ENCODE assay signal across 10 cellular contexts in the genomic region with DNA sequence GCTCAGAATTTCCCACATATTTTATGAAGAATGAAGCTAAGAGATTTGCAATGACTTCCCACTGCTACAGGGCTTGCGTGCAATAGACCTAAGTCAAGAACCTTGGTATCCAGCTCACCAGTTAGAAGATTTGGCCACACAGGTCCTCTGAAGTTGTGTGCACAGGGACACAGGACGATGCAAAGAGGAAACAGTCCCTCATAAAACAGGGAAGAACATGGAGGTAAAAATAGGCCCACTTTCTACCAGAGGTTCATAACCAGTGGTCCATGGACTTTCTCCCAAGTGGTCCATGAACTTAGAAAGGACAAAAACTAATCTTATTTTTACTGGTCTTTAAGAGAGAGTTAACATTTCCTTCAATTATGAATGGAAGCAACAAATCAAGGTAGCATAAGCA. TPM values are rescaled to one million over a fixed set of nuclear protein-coding genes. Genes with fewer than 3 reads are reported as not detected.
DNase-seq lines count a peak whose midpoint lies in the region; ATAC-seq and TF ChIP-seq lines count a peak whose summit lies in the region.
"Had no signal": no experiment of that assay in that cellular context is flagged by ENCODE, and none has a peak within 500 bp of the region (broad histone marks: within the 10 kb centered on the region; RNA-seq: fewer than 3 reads in every experiment).

No MANE protein-coding gene starts in this region.

- H3K4me1 Mint-ChIP-seq in CD4-positive, CD25-positive, alpha-beta regulatory T cell = peaks cover 11 to 50% (median 27%) of the 10 kb centered on the region in 4 donors

- peaks cover 0 to 4% (median 0%) of the 10 kb centered on the region in 7 donors for H3K9me3 Mint-ChIP-seq in CD4-positive, CD25-positive, alpha-beta regulatory T cell

- H2AFZ ChIP-seq in KMS-11 (ENCODE audit: low read depth) = no peak overlapping the region
- H2AFZ ChIP-seq in neural cell (ENCODE audit: low read depth, low read length) = no peak overlapping the region

- H3K27ac Mint-ChIP-seq in CD4-positive, CD25-positive, alpha-beta regulatory T cell = peak overlapping the region in 1 of 3 donors; percentile 83

- no peak for DNase-seq in CD4-positive, CD25-positive, alpha-beta regulatory T cell
- DNase-seq in coronary artery (ENCODE audit: low spot score) (no peak), thyroid gland (no peak), 8988T (no peak), NCI-H2029 (lab: John Stamatoyannopoulos, UW) (no peak)
- no peak for DNase-seq in effector CD8-positive, alpha-beta T cell (lab: John Stamatoyannopoulos, UW)
- DNase-seq: activated CD4-positive, CD25-positive, alpha-beta regulatory T cell; NCI-H1436 had no signal

- H4K20me1 ChIP-seq in KMS-11 (ENCODE audit: insufficient read depth) = no peaks in the 10 kb centered on the region
- no peaks in the 10 kb centered on the region for H4K20me1 ChIP-seq in neural cell (ENCODE audit: insufficient read depth)

- TF ChIP-seq POLR2A in thyroid gland (IDR thresholded peaks at IDR 0.05) = no peak

- intact Hi-C loops in thyroid gland (cut with DNase I) = no loop called here

- H3F3A ChIP-seq in neural cell (ENCODE audit: insufficient read depth, low read length, poor library complexity, severe bottlenecking) = no peaks in the 10 kb centered on the region

- TF ChIP-seq CTCF in KMS-11 (conservative IDR thresholded peaks at IDR 0.05; ENCODE audit: low read depth, low read length) = no peak
- TF ChIP-seq CTCF in coronary artery (IDR thresholded peaks at IDR 0.05) = no peak
- no peak for TF ChIP-seq CTCF in neural cell (IDR thresholded peaks at IDR 0.05; ENCODE audit: poor library complexity, severe bottlenecking)
- no peak for TF ChIP-seq CTCF in thyroid gland (IDR thresholded peaks at IDR 0.05)

- no peaks in the 10 kb centered on the region for H3K9me3 ChIP-seq in CD4-positive, CD25-positive, alpha-beta regulatory T cell (ENCODE audit: control insufficient read depth in 2 of 2, low read length in 2 of 2)
- H3K9me3 ChIP-seq in neural cell (ENCODE audit: low read length) = no peaks in the 10 kb centered on the region
- no peaks in the 10 kb centered on the region for H3K9me3 ChIP-seq in thyroid gland

- H3K36me3 Mint-ChIP-seq in CD4-positive, CD25-positive, alpha-beta regulatory T cell = peaks cover 30% of the 10 kb centered on the region

- peaks cover 24% of the 10 kb centered on the region for H3K36me3 ChIP-seq in CD4-positive, CD25-positive, alpha-beta regulatory T cell (ENCODE audit: control insufficient read depth, insufficient read depth, low read length)
- H3K36me3 ChIP-seq in KMS-11 (ENCODE audit: insufficient read depth) (no peaks in the 10 kb centered on the region), neural cell (ENCODE audit: insufficient read depth, low read length) (no peaks in the 10 kb centered on the region), thyroid gland (peaks cover 2 to 17% of the 10 kb centered on the region in 2 donors)

- no peak overlapping the region for H3K27ac ChIP-seq in CD4-positive, CD25-positive, alpha-beta regulatory T cell (ENCODE audit: insufficient read depth, low read length, poor library complexity, severe bottlenecking)
- H3K27ac ChIP-seq in KMS-11 (no peak overlapping the region), coronary artery (no peak overlapping the region), neural cell (ENCODE audit: low read length) (no peak overlapping the region), thyroid gland (no peak overlapping the region)

- TF ChIP-seq EP300 in neural cell (conservative IDR thresholded peaks at IDR 0.05; ENCODE audit: poor library complexity, severe bottlenecking) = no peak

- H3K9ac ChIP-seq in KMS-11 (0 out of 2 replicates have a peak overlapping the region, but pooled peaks have one; percentile 55), neural cell (ENCODE audit: low read length) (peak overlapping the region; percentile 82)

- peak overlapping the region; percentile 79 to 90 (median 86) for H3K4me3 Mint-ChIP-seq in CD4-positive, CD25-positive, alpha-beta regulatory T cell

- no peak for TF ChIP-seq RAD21 in neural cell (conservative IDR thresholded peaks at IDR 0.05)

- H3K4me2 ChIP-seq in KMS-11 (peak overlapping the region; percentile 59), neural cell (ENCODE audit: low read length) (peak overlapping the region; percentile 90)

- peaks cover 7% of the 10 kb centered on the region for H3K27me3 ChIP-seq in CD4-positive, CD25-positive, alpha-beta regulatory T cell (ENCODE audit: control insufficient read depth, insufficient read depth, low read length)
- H3K27me3 ChIP-seq in KMS-11 (ENCODE audit: insufficient read depth, low read depth) (no peaks in the 10 kb centered on the region), neural cell (ENCODE audit: insufficient read depth, low read depth, low read length) (no peaks in the 10 kb centered on the region), thyroid gland (no peaks in the 10 kb centered on the region)

- peaks cover 12% of the 10 kb centered on the region for H3K27me3 Mint-ChIP-seq in CD4-positive, CD25-positive, alpha-beta regulatory T cell

- no peak for ATAC-seq in CD4-positive, CD25-positive, alpha-beta regulatory T cell (ENCODE audit: low read depth in 2 of 2)

- WGBS in thyroid gland, 2 donors = 72 to 84% methylated on average over 2 of the region's 2 CpGs

- H3K9me2 ChIP-seq in neural cell (ENCODE audit: insufficient read depth, low read length) = no peaks in the 10 kb centered on the region

- H3K79me2 ChIP-seq in KMS-11 (ENCODE audit: insufficient read depth, low read depth) = peaks cover 6% of the 10 kb centered on the region; the same call in 1 of the 2 replicates
- peaks cover 13% of the 10 kb centered on the region for H3K79me2 ChIP-seq in neural cell (replicated peaks; ENCODE audit: insufficient read depth, low read length)

- H3K4me3 ChIP-seq in CD4-positive, CD25-positive, alpha-beta regulatory T cell (ENCODE audit: low read depth, low read length) = peak overlapping the region; percentile 98
- no peak overlapping the region for H3K4me3 ChIP-seq in KMS-11 (IDR thresholded peaks at IDR 0.05; ENCODE audit: insufficient read depth, low read depth, low read length)
- H3K4me3 ChIP-seq in coronary artery = peak overlapping the region; percentile 85
- peak overlapping the region; percentile 86 for H3K4me3 ChIP-seq in neural cell (ENCODE audit: low read length)
- H3K4me3 ChIP-seq in thyroid gland (replicated peaks in 1 of 3) = no peak overlapping the region

- peaks cover 20% of the 10 kb centered on the region for H3K4me1 ChIP-seq in CD4-positive, CD25-positive, alpha-beta regulatory T cell (ENCODE audit: control insufficient read depth, insufficient read depth, low read length, poor library complexity, severe bottlenecking)
- peaks cover 16% of the 10 kb centered on the region for H3K4me1 ChIP-seq in KMS-11 (ENCODE audit: low read depth, poor library complexity, severe bottlenecking)
- H3K4me1 ChIP-seq in thyroid gland = peaks cover 6 to 15% of the 10 kb centered on the region in 2 donors

TF ChIP-seq in neural cell, 6 proteins besides CTCF, POLR2A, EP300 and RAD21 (continues in another document):
- TF ChIP-seq MXI1 (conservative IDR thresholded peaks at IDR 0.05; ENCODE audit: poor library complexity, severe bottlenecking) (no peak), TAF1 (IDR thresholded peaks at IDR 0.05; ENCODE audit: low read depth) (no peak), POLR2AphosphoS5 (IDR thresholded peaks at IDR 0.05) (no peak)

RNA-seq across cellular contexts. Expression of gene ZKSCAN4, which starts 1.3 kb away (rescaled TPM):
- 2.1 TPM for total RNA-seq in CD4-positive, CD25-positive, alpha-beta regulatory T cell
- polyA plus RNA-seq in CD4-positive, CD25-positive, alpha-beta regulatory T cell = 1 to 10 TPM; 2.1 to 6.3 (median 3.4) TPM
- 8.3 and 12.6 TPM in 2 replicates for polyA plus RNA-seq in neural cell
- 18.0 and 21.4 TPM in 2 replicates for polyA minus RNA-seq in neural cell
- 1 to 10 TPM; 4.4 to 5.9 (median 5.2) TPM for total RNA-seq in thyroid gland

RNA-seq across cellular contexts. Expression of gene NKAPL, which starts 8.3 kb away (rescaled TPM):
- total RNA-seq in CD4-positive, CD25-positive, alpha-beta regulatory T cell = not detected
- polyA plus RNA-seq in CD4-positive, CD25-positive, alpha-beta regulatory T cell = under 1 TPM in 2 of 4 donors, not detected in 2; 0.14 to 0.30 TPM
- polyA plus RNA-seq in neural cell = not detected in 2 replicates
- polyA minus RNA-seq in neural cell = not detected in 2 replicates
- under 1 TPM in 3 of 4 donors, not detected in 1; 0.67 to 0.68 (median 0.67) TPM for total RNA-seq in thyroid gland

RNA-seq across cellular contexts. Expression of gene ZSCAN26, which starts 16.2 kb away (rescaled TPM):
- 9.6 TPM for total RNA-seq in CD4-positive, CD25-positive, alpha-beta regulatory T cell
- polyA plus RNA-seq in CD4-positive, CD25-positive, alpha-beta regulatory T cell = 10 to 100 TPM; 14.9 to 19.1 (median 17.7) TPM
- polyA plus RNA-seq in neural cell = 86.9 and 91.2 TPM in 2 replicates
- polyA minus RNA-seq in neural cell = 74.3 and 96.9 TPM in 2 replicates
- 10 to 100 TPM; 20.9 to 41.2 (median 36.2) TPM for total RNA-seq in thyroid gland

RNA-seq across cellular contexts. Expression of gene ZSCAN9, which starts 25.7 kb away (rescaled TPM):
- total RNA-seq in CD4-positive, CD25-positive, alpha-beta regulatory T cell = 0.91 TPM
- polyA plus RNA-seq in CD4-positive, CD25-positive, alpha-beta regulatory T cell = 1 to 10 TPM; 2.4 to 6.4 (median 3.7) TPM
- polyA plus RNA-seq in neural cell = 102 and 113 TPM in 2 replicates
- polyA minus RNA-seq in neural cell = 84.7 and 101 TPM in 2 replicates
- 10 to 100 TPM; 13.0 to 18.7 (median 14.8) TPM for total RNA-seq in thyroid gland

RNA-seq across cellular contexts. Expression of gene PGBD1, which starts 30.6 kb away (rescaled TPM):
- 1.0 TPM for total RNA-seq in CD4-positive, CD25-positive, alpha-beta regulatory T cell
- polyA plus RNA-seq in CD4-positive, CD25-positive, alpha-beta regulatory T cell = under 1 TPM; 0.09 to 0.55 (median 0.36) TPM
- polyA plus RNA-seq in neural cell = 32.3 and 34.6 TPM in 2 replicates
- polyA minus RNA-seq in neural cell = 26.8 and 30.3 TPM in 2 replicates
- 1 to 10 TPM; 1.4 to 5.4 (median 4.1) TPM for total RNA-seq in thyroid gland

Comparison
In these comparisons a context has a peak if more than half of its experiments do, and no peak if none do; other contexts are left out.
1. H3K4me3 ChIP-seq: peak in CD4-positive, CD25-positive, alpha-beta regulatory T cell (single experiment), coronary artery (single experiment) and neural cell (single experiment); none in KMS-11 (single experiment) and thyroid gland (0 of 3).